8 cellular contexts compared by ENCODE assay signal in genomic region chr5:141637693-141638419, GRCh38. TPM values are rescaled to one million over a fixed set of nuclear protein-coding genes. Genes with fewer than 3 reads are reported as not detected.
A peak's percentile ranks its signal among the peaks of the same experiment; 100 is the strongest.
DNase-seq lines count a peak whose midpoint lies in the region; ATAC-seq and TF ChIP-seq lines count a peak whose summit lies in the region.

No MANE protein-coding gene starts in this region.

- H3K4me3 Mint-ChIP-seq in activated naive CD8-positive, alpha-beta T cell treated with anti-CD3 and anti-CD28 coated beads for 36 hours = peak overlapping the region; percentile 97

- H3K4me3 ChIP-seq in psoas muscle = peak overlapping the region; percentile 86

- DNase-seq in NCI-H146 (lab: John Stamatoyannopoulos, UW) (peak; percentile 23), NCI-H146 treated with DMSO at 0.1 percent for 48 hours (lab: John Stamatoyannopoulos, UW; ENCODE audit: unreplicated experiment) (no peak), SKM-1 (lab: John Stamatoyannopoulos, UW; ENCODE audit: unreplicated experiment) (peak; percentile 61), left cardiac atrium (peak; percentile 75), psoas muscle (peak; percentile 65 to 70), NCI-H1694 (lab: John Stamatoyannopoulos, UW) (no peak)
- peak; percentile 76 for DNase-seq in activated naive CD8-positive, alpha-beta T cell treated with anti-CD3 and anti-CD28 coated beads for 36 hours

- no peaks in the 10 kb centered on the region for H3K9me3 Mint-ChIP-seq in activated naive CD8-positive, alpha-beta T cell treated with anti-CD3 and anti-CD28 coated beads for 36 hours

- 6% methylated on average over 41 to 45 of the region's 45 CpGs for WGBS in psoas muscle, 3 donors

- H3K27ac Mint-ChIP-seq in activated naive CD8-positive, alpha-beta T cell treated with anti-CD3 and anti-CD28 coated beads for 36 hours = peak overlapping the region; percentile 95

- H3K27me3 ChIP-seq in psoas muscle (ENCODE audit: insufficient read depth in 3 of 3, low read length in 2 of 3) = peaks cover 0 to 8% (median 0%) of the 10 kb centered on the region in 3 donors

- H3K36me3 ChIP-seq in psoas muscle (ENCODE audit: insufficient read depth in 1 of 2, low read depth in 1 of 2) = peaks cover 2 to 17% of the 10 kb centered on the region in 2 donors

- H3K27me3 Mint-ChIP-seq in activated naive CD8-positive, alpha-beta T cell treated with anti-CD3 and anti-CD28 coated beads for 36 hours = no peaks in the 10 kb centered on the region

- ATAC-seq in HG03521 (IDR thresholded peaks at IDR 0.05; ENCODE audit: unreplicated experiment) (peak; percentile 30), left cardiac atrium (peak; percentile 47 to 50), psoas muscle (peak; percentile 19 to 27 (median 24))

- intact Hi-C loops in left cardiac atrium (cut with DNase I) (no loop called here), psoas muscle (cut with DNase I) (no loop called here)

- TF ChIP-seq CTCF in psoas muscle (IDR thresholded peaks at IDR 0.05) = no peak

- H3K4me1 ChIP-seq in psoas muscle = peaks cover 15% of the 10 kb centered on the region

- no peaks in the 10 kb centered on the region for H3K9me3 ChIP-seq in psoas muscle

- peaks cover 29% of the 10 kb centered on the region for H3K36me3 Mint-ChIP-seq in activated naive CD8-positive, alpha-beta T cell treated with anti-CD3 and anti-CD28 coated beads for 36 hours

- no peak overlapping the region for H3K27ac ChIP-seq in psoas muscle

- H3K4me1 Mint-ChIP-seq in activated naive CD8-positive, alpha-beta T cell treated with anti-CD3 and anti-CD28 coated beads for 36 hours = peaks cover 43% of the 10 kb centered on the region

RNA-seq across cellular contexts. Expression of gene RELL2, which starts 1.1 kb away (rescaled TPM):
- 10 to 100 TPM; 26.8 to 27.3 TPM for total RNA-seq in activated naive CD8-positive, alpha-beta T cell treated with anti-CD3 and anti-CD28 coated beads for 36 hours
- total RNA-seq in left cardiac atrium = 1 to 10 TPM; 1.4 to 1.6 TPM
- under 1 TPM in 3 of 4 donors, not detected in 1; 0.11 to 0.66 (median 0.61) TPM for total RNA-seq in psoas muscle
- polyA plus RNA-seq in psoas muscle = 1 to 10 TPM in 1 of 3 donors, under 1 TPM in 2; 0.31 to 1.5 (median 0.63) TPM

RNA-seq across cellular contexts. Expression of gene HDAC3, which starts 1.2 kb away (rescaled TPM):
- total RNA-seq in activated naive CD8-positive, alpha-beta T cell treated with anti-CD3 and anti-CD28 coated beads for 36 hours = 10 to 100 TPM; 83.4 to 84.6 TPM
- total RNA-seq in left cardiac atrium (10 to 100 TPM; 21.1 to 29.8 TPM), psoas muscle (10 to 100 TPM; 16.9 to 34.1 (median 27.1) TPM)
- 10 to 100 TPM; 30.1 to 41.3 (median 34.7) TPM for polyA plus RNA-seq in psoas muscle

RNA-seq across cellular contexts. Expression of gene FCHSD1, which starts 13.4 kb away (rescaled TPM):
- total RNA-seq in activated naive CD8-positive, alpha-beta T cell treated with anti-CD3 and anti-CD28 coated beads for 36 hours = 10 to 100 TPM; 22.4 to 24.8 TPM
- 1 to 10 TPM; 6.1 to 7.3 TPM for total RNA-seq in left cardiac atrium
- total RNA-seq in psoas muscle = 1 to 10 TPM; 1.3 to 2.4 (median 2.1) TPM
- polyA plus RNA-seq in psoas muscle = 1 to 10 TPM; 1.3 to 1.4 (median 1.4) TPM

RNA-seq across cellular contexts. Expression of gene DIAPH1, which starts 19.1 kb away (rescaled TPM):
- total RNA-seq in activated naive CD8-positive, alpha-beta T cell treated with anti-CD3 and anti-CD28 coated beads for 36 hours = 100 to 1,000 TPM; 214 to 220 TPM
- total RNA-seq in left cardiac atrium = 10 to 100 TPM; 25.9 to 39.4 TPM
- 100 to 1,000 TPM; 112 to 217 (median 160) TPM for total RNA-seq in psoas muscle
- 100 to 1,000 TPM in 2 of 3 donors, 10 to 100 TPM in 1; 93.1 to 147 (median 122) TPM for polyA plus RNA-seq in psoas muscle

RNA-seq across cellular contexts. Expression of gene ARAP3, which starts 44.2 kb away (rescaled TPM):
- 1 to 10 TPM; 4.1 to 5.7 TPM for total RNA-seq in activated naive CD8-positive, alpha-beta T cell treated with anti-CD3 and anti-CD28 coated beads for 36 hours
- total RNA-seq in left cardiac atrium (10 to 100 TPM; 10.1 to 18.7 TPM), psoas muscle (1 to 10 TPM; 5.2 to 10.0 (median 5.4) TPM)
- 1 to 10 TPM; 2.4 to 4.5 (median 2.5) TPM for polyA plus RNA-seq in psoas muscle

Comparison
In these comparisons a context has a peak if more than half of its experiments do, and no peak if none do; other contexts are left out.
1. DNase-seq: peak in NCI-H146 (single experiment), SKM-1 (single experiment), activated naive CD8-positive, alpha-beta T cell treated with anti-CD3 and anti-CD28 coated beads for 36 hours (single experiment), left cardiac atrium (single experiment) and psoas muscle (2 of 2); none in NCI-H146 treated with DMSO at 0.1 percent for 48 hours (single experiment) and NCI-H1694 (single experiment).
2. RNA of gene RELL2, which starts 1.1 kb away (total RNA-seq): 26.8 to 27.3 TPM in activated naive CD8-positive, alpha-beta T cell treated with anti-CD3 and anti-CD28 coated beads for 36 hours; 1.4 to 1.6 TPM in left cardiac atrium and 0.11 to 0.66 TPM in psoas muscle; every median in the first group is over 10 times any median in the second.
3. Peak in every context shown above with its lines, with median percentiles within 50 percentile points of each other: ATAC-seq.